In the genomic region with DNA sequence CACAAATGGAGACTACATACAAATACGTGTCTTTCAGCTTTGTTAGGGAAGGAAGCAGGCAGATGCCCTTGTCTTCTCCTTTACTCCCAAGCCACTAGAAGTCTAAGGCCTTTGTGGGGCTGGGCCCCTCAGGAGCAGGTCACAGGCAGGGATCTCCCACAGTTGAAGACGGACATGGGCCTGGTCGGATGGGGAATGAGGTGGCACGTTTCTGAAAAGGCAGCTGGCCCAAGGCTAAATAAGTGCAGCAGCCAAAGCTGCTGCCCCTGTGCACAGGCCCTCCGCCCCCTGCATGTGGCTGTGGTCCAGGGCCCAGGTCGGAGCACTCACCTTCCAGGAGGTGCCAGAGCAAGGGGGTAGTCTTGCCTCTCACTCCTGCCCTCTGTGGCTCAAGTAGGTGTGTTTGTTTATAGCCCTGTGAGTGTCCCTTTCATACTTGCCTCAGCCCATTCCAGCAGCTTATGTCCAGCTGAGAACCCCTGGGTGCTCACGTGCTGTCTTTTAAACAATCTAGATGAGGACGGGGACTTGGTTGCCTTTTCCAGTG, we compare ENCODE assay signal across 8 cellular contexts. TPM values are rescaled to one million over a fixed set of nuclear protein-coding genes. Genes with fewer than 3 reads are reported as not detected.
DNase-seq lines count a peak whose midpoint lies in the region; ATAC-seq, FAIRE-seq and TF ChIP-seq lines count a peak whose summit lies in the region.

No MANE protein-coding gene starts in this region.

- peak overlapping the region; percentile 51 for H3K27ac Mint-ChIP-seq in activated naive CD4-positive, alpha-beta T cell treated with anti-CD3 and anti-CD28 coated beads, Interleukin-2, amount 50 U/mL, for 24 hours
- peak overlapping the region; percentile 96 for H3K27ac Mint-ChIP-seq in type B pancreatic cell

- H3K4me2 ChIP-seq in K562 (ENCODE audit: insufficient read depth, low read length) (peak overlapping the region; percentile 87), mesenchymal stem cell (ENCODE audit: low read length, poor library complexity, severe bottlenecking) (peak overlapping the region; percentile 84)

- no peak overlapping the region for H4K8ac ChIP-seq in mesenchymal stem cell (ENCODE audit: low read length)

- peaks cover 13% of the 10 kb centered on the region for H3K79me1 ChIP-seq in mesenchymal stem cell (replicated peaks; ENCODE audit: low read length, poor library complexity, severe bottlenecking)

- H2BK5ac ChIP-seq in mesenchymal stem cell (ENCODE audit: low read depth, low read length, poor library complexity, severe bottlenecking): no peak overlapping the region

- no peaks in the 10 kb centered on the region for H3K27me3 Mint-ChIP-seq in activated naive CD4-positive, alpha-beta T cell treated with anti-CD3 and anti-CD28 coated beads, Interleukin-2, amount 50 U/mL, for 24 hours
- no peaks in the 10 kb centered on the region for H3K27me3 Mint-ChIP-seq in type B pancreatic cell

- H2AK5ac ChIP-seq in mesenchymal stem cell (ENCODE audit: low read length, severe bottlenecking): no peak overlapping the region

- H3K4me3 ChIP-seq in K562 (peak overlapping the region; percentile 100), mesenchymal stem cell (ENCODE audit: insufficient read depth in 1 of 2, low read depth in 1 of 2, low read length in 2 of 2) (peak overlapping the region; percentile 41 to 95)

- peak overlapping the region; percentile 93 for H3K4me3 Mint-ChIP-seq in activated naive CD4-positive, alpha-beta T cell treated with anti-CD3 and anti-CD28 coated beads, Interleukin-2, amount 50 U/mL, for 24 hours
- peak overlapping the region; percentile 95 for H3K4me3 Mint-ChIP-seq in type B pancreatic cell

- TF ChIP-seq POLR2A in K562 (conservative IDR thresholded peaks at IDR 0.05): peak; percentile 20; the same call in 1 of the 2 replicates

- peaks cover 30% of the 10 kb centered on the region for H4K20me1 ChIP-seq in K562 (replicated peaks; ENCODE audit: control insufficient read depth, insufficient read depth, low read length)

- H3K27me3 ChIP-seq in K562 (ENCODE audit: control insufficient read depth in 2 of 2, insufficient read depth in 2 of 2, low read length in 2 of 2) (no peaks in the 10 kb centered on the region), mesenchymal stem cell (ENCODE audit: control insufficient read depth in 1 of 2, insufficient read depth in 1 of 2, low read length in 2 of 2) (no peaks in the 10 kb centered on the region)

- no peak for FAIRE-seq in K562 (lab: Jason Lieb, UNC)

- no peak overlapping the region for H4K91ac ChIP-seq in mesenchymal stem cell (ENCODE audit: low read length)

- CTCF ChIA-PET in K562 (lab: Yijun Ruan, JAX; ENCODE audit: low intra/inter-chr PET ratio): interaction anchor here (0.7 kb wide), 2 partner anchors 60 to 184 kb away, joined by 3 to 5 read pairs; no protein-coding TSS in a partner anchor

- H3K27ac ChIP-seq in K562 (ENCODE audit: extremely low read depth, low read depth, low read length): peak overlapping the region; percentile 98; the same call in 2 of the 3 replicates
- no peak overlapping the region for H3K27ac ChIP-seq in mesenchymal stem cell (ENCODE audit: low read length, poor library complexity, severe bottlenecking)

- H3K36me3 Mint-ChIP-seq in activated naive CD4-positive, alpha-beta T cell treated with anti-CD3 and anti-CD28 coated beads, Interleukin-2, amount 50 U/mL, for 24 hours: peaks cover 5% of the 10 kb centered on the region
- peaks cover 16% of the 10 kb centered on the region for H3K36me3 Mint-ChIP-seq in type B pancreatic cell

- no peak for TF ChIP-seq EP300 in K562 (IDR thresholded peaks at IDR 0.05; ENCODE audit: low read length)

- H3K79me2 ChIP-seq in K562 (ENCODE audit: control insufficient read depth, insufficient read depth, low read length): peaks cover 65% of the 10 kb centered on the region

- H3K36me3 ChIP-seq in K562 (ENCODE audit: control insufficient read depth, insufficient read depth, low read length) (peaks cover 60% of the 10 kb centered on the region; the same call in 2 of the 3 replicates), mesenchymal stem cell (ENCODE audit: control insufficient read depth in 1 of 2, insufficient read depth in 2 of 2, low read depth in 1 of 2, low read length in 2 of 2) (peaks cover 49 to 57% of the 10 kb centered on the region in 2 experiments)

- H3K18ac ChIP-seq in mesenchymal stem cell (ENCODE audit: low read depth in 1 of 2, low read length in 2 of 2): peak overlapping the region in 1 of 2 experiments; percentile 21

- no peaks in the 10 kb centered on the region for H3K9me3 Mint-ChIP-seq in activated naive CD4-positive, alpha-beta T cell treated with anti-CD3 and anti-CD28 coated beads, Interleukin-2, amount 50 U/mL, for 24 hours
- H3K9me3 Mint-ChIP-seq in type B pancreatic cell: no peaks in the 10 kb centered on the region

- 70% methylated on average over 8 of the region's 8 CpGs for WGBS in K562 (ENCODE audit: insufficient coverage, low coverage, missing lambda C conversion rate)
- WGBS in mesenchymal stem cell: 80% methylated on average over 8 of the region's 8 CpGs

- peak overlapping the region in 1 of 2 experiments; percentile 96 for H3K14ac ChIP-seq in mesenchymal stem cell (ENCODE audit: low read length in 2 of 2)

- DNase-seq in activated naive CD4-positive, alpha-beta T cell (lab: John Stamatoyannopoulos, UW): no peak
- DNase-seq in K562 (ENCODE audit: extremely low read depth in 1 of 4, low spot score in 3 of 4): no peak
- peak; percentile 24 for DNase-seq in mesenchymal stem cell
- no peak for DNase-seq in type B pancreatic cell (ENCODE audit: extremely low spot score, unreplicated experiment)
- DNase-seq in NCI-H1930 (lab: John Stamatoyannopoulos, UW): no peak
- no peak for DNase-seq in GDM1 (lab: John Stamatoyannopoulos, UW)

- H2AFZ ChIP-seq in K562 (ENCODE audit: low read depth, low read length): no peak overlapping the region
- H2AFZ ChIP-seq in mesenchymal stem cell (ENCODE audit: low read depth, low read length): no peak overlapping the region

- no peak for TF ChIP-seq RAD21 in K562 (CRISPR knock-in tag; conservative IDR thresholded peaks at IDR 0.05 in 1 of 2, IDR thresholded peaks at IDR 0.05 in 1 of 2)

- no TSS peak for BruUV-seq in K562 (replicated peaks; lab: Mats Ljungman, UMichigan)

- H3K4me1 ChIP-seq in K562 (replicated peaks in 1 of 2; ENCODE audit: control insufficient read depth in 2 of 2, insufficient read depth in 2 of 2, low read length in 2 of 2) (peaks cover 37 to 65% of the 10 kb centered on the region in 2 experiments), mesenchymal stem cell (ENCODE audit: control insufficient read depth, insufficient read depth, low read depth, low read length) (peaks cover 58% of the 10 kb centered on the region)

- H3K9ac ChIP-seq in K562 (ENCODE audit: insufficient read depth in 1 of 2, low read depth in 2 of 2, low read length in 2 of 2) (peak overlapping the region; percentile 83 to 96), mesenchymal stem cell (ENCODE audit: low read length) (peak overlapping the region; percentile 96)

- intact Hi-C loops in K562 (cut with micrococcal nuclease): loop anchor here (5.0 kb wide), 2 partner anchors 35 to 200 kb away; partner anchors contain the start of genes HNRNPH1 and MRNIP

- in situ Hi-C loops in K562 (cut with MboI): no loop called here

- H3K4me1 Mint-ChIP-seq in activated naive CD4-positive, alpha-beta T cell treated with anti-CD3 and anti-CD28 coated beads, Interleukin-2, amount 50 U/mL, for 24 hours: peaks cover 59% of the 10 kb centered on the region
- H3K4me1 Mint-ChIP-seq in type B pancreatic cell (ENCODE audit: unreplicated experiment): peaks cover 29% of the 10 kb centered on the region

- ATAC-seq in K562 (no peak), GM19467 (IDR thresholded peaks at IDR 0.05; ENCODE audit: unreplicated experiment) (no peak)

- no peak overlapping the region for H2BK120ac ChIP-seq in mesenchymal stem cell (ENCODE audit: low read depth, low read length)

- POLR2A ChIA-PET in K562 (lab: Yijun Ruan, JAX): interaction anchor here (0.6 to 3.5 kb wide), 5 partner anchors 10 to 47 kb away, joined by 3 to 30 read pairs (median 5); no protein-coding TSS in a partner anchor

- peak overlapping the region in 1 of 2 experiments; percentile 51 for H3K23ac ChIP-seq in mesenchymal stem cell (ENCODE audit: low read length in 2 of 2)

- peaks cover 15% of the 10 kb centered on the region for H3K9me1 ChIP-seq in K562 (ENCODE audit: control insufficient read depth, insufficient read depth, low read length)

- H3K9me3 ChIP-seq in K562 (replicated peaks; ENCODE audit: control insufficient read depth, insufficient read depth, low read depth, low read length) (no peaks in the 10 kb centered on the region), mesenchymal stem cell (ENCODE audit: control insufficient read depth, low read length) (no peaks in the 10 kb centered on the region)

- H2BK15ac ChIP-seq in mesenchymal stem cell (ENCODE audit: low read depth, poor library complexity, severe bottlenecking): no peak overlapping the region

- H2BK12ac ChIP-seq in mesenchymal stem cell (ENCODE audit: low read length in 2 of 2): no peak overlapping the region

- TF ChIP-seq CTCF in K562 (IDR thresholded peaks at IDR 0.05 in 2 of 3, conservative IDR thresholded peaks at IDR 0.05 in 1 of 3; ENCODE audit: insufficient read depth in 2 of 3, low read depth in 1 of 3, low read length in 3 of 3): no peak
- TF ChIP-seq CTCF in type B pancreatic cell (conservative IDR thresholded peaks at IDR 0.05): no peak

- H3K4ac ChIP-seq in mesenchymal stem cell (ENCODE audit: low read depth in 1 of 2, low read length in 2 of 2): no peak overlapping the region

RNA-seq across cellular contexts. Expression of gene SQSTM1, which starts 1.8 kb away (rescaled TPM):
- 89.8 and 300 TPM in 2 replicates for total RNA-seq in K562 (2011; cell fraction: chromatin; rRNA removed; ENCODE audit: low replicate concordance)
- total RNA-seq in K562 (2011; cell fraction: nucleolus; rRNA removed): 389 and 414 TPM in 2 replicates
- 172 and 183 TPM in 2 replicates for total RNA-seq in K562 (2011; cell fraction: nucleoplasm; rRNA removed)
- total RNA-seq in K562 (2014; rRNA removed): 148 and 236 TPM in 2 replicates
- total RNA-seq in K562 (2014; rRNA removed; fragmentation: Illumina TruSeq; extraction: Trizol): 32.0 and 37.6 TPM in 2 replicates
- total RNA-seq in K562 (2015; rRNA removed; fragmentation: Illumina TruSeq; extraction: Trizol): 107 and 109 TPM in 2 replicates
- 148 and 151 TPM in 2 replicates for total RNA-seq in K562 (2021)
- 44.8 and 45.2 TPM in 2 replicates for polyA plus RNA-seq in K562 (2011; rRNA removed)
- 47.2 and 77.9 TPM in 2 replicates for polyA plus RNA-seq in K562 (2011; cell fraction: cytosol; rRNA removed)
- 132 and 257 TPM in 2 replicates for polyA plus RNA-seq in K562 (2011; cell fraction: nucleus; rRNA removed)
- 159 and 567 TPM in 2 replicates for polyA plus RNA-seq in K562 (2012)
- 75.0 and 79.8 TPM in 2 replicates for polyA plus RNA-seq in K562 (2014; fragmentation: Illumina TruSeq; extraction: Trizol)
- 1 to 10 TPM; 5.6 to 8.2 TPM for polyA plus RNA-seq in K562 (2014; fragmentation: Nextera tagmentation; extraction: Ambion mirVana)
- 64.0 and 70.7 TPM in 2 replicates for polyA plus RNA-seq in K562 (2014; rRNA removed)
- polyA minus RNA-seq in K562 (2011; rRNA and poly(A)+ RNA removed): 25.0 and 34.0 TPM in 2 replicates
- 82.1 and 107 TPM in 2 replicates for polyA minus RNA-seq in K562 (2011; cell fraction: cytosol; rRNA and poly(A)+ RNA removed)
- 184 and 191 TPM in 2 replicates for polyA minus RNA-seq in K562 (2011; cell fraction: nucleus; rRNA and poly(A)+ RNA removed)
- polyA plus RNA-seq in mesenchymal stem cell (2013, experiment 1 of 2): 544 TPM
- polyA plus RNA-seq in mesenchymal stem cell (2013, experiment 2 of 2): 553 TPM
- 133 and 191 TPM in 2 replicates for total RNA-seq in type B pancreatic cell (ENCODE audit: low replicate concordance)

RNA-seq across cellular contexts. Expression of gene MGAT4B, which starts 15.9 kb away (rescaled TPM):
- 133 and 442 TPM in 2 replicates for total RNA-seq in K562 (2011; cell fraction: chromatin; rRNA removed; ENCODE audit: low replicate concordance)
- total RNA-seq in K562 (2011; cell fraction: nucleolus; rRNA removed): 330 and 396 TPM in 2 replicates
- 200 and 206 TPM in 2 replicates for total RNA-seq in K562 (2011; cell fraction: nucleoplasm; rRNA removed)
- total RNA-seq in K562 (2014; rRNA removed) (75.4 and 97.9 TPM in 2 replicates), K562 (2014; rRNA removed; fragmentation: Illumina TruSeq; extraction: Trizol) (53.9 and 64.8 TPM in 2 replicates), K562 (2015; rRNA removed; fragmentation: Illumina TruSeq; extraction: Trizol) (62.2 and 64.4 TPM in 2 replicates), K562 (2021) (120 and 133 TPM in 2 replicates), type B pancreatic cell (ENCODE audit: low replicate concordance) (169 and 211 TPM in 2 replicates)
- polyA plus RNA-seq in K562 (2011; rRNA removed) (77.2 and 79.8 TPM in 2 replicates), K562 (2014; fragmentation: Illumina TruSeq; extraction: Trizol) (80.2 and 90.3 TPM in 2 replicates), K562 (2014; fragmentation: Nextera tagmentation; extraction: Ambion mirVana) (under 1 TPM; 0.34 to 0.37 TPM), K562 (2014; rRNA removed) (75.9 and 88.5 TPM in 2 replicates)
- polyA plus RNA-seq in K562 (2011; cell fraction: cytosol; rRNA removed): 88.2 and 150 TPM in 2 replicates
- polyA plus RNA-seq in K562 (2011; cell fraction: nucleus; rRNA removed): 249 and 384 TPM in 2 replicates
- polyA plus RNA-seq in K562 (2012): 107 and 152 TPM in 2 replicates
- polyA minus RNA-seq in K562 (2011; rRNA and poly(A)+ RNA removed): 44.9 and 70.3 TPM in 2 replicates
- polyA minus RNA-seq in K562 (2011; cell fraction: cytosol; rRNA and poly(A)+ RNA removed): 77.2 and 90.7 TPM in 2 replicates
- 113 and 122 TPM in 2 replicates for polyA minus RNA-seq in K562 (2011; cell fraction: nucleus; rRNA and poly(A)+ RNA removed)
- 182 TPM for polyA plus RNA-seq in mesenchymal stem cell (2013, experiment 1 of 2)
- polyA plus RNA-seq in mesenchymal stem cell (2013, experiment 2 of 2): 176 TPM

RNA-seq across cellular contexts. Expression of gene LTC4S, which starts 28.7 kb away (rescaled TPM):
- 0.90 TPM in 1 of 2 replicates, not detected in the other for total RNA-seq in K562 (2011; cell fraction: chromatin; rRNA removed; ENCODE audit: low replicate concordance)
- 0.83 and 1.1 TPM in 2 replicates for total RNA-seq in K562 (2011; cell fraction: nucleolus; rRNA removed)
- total RNA-seq in K562 (2011; cell fraction: nucleoplasm; rRNA removed): not detected in 2 replicates
- total RNA-seq in K562 (2014; rRNA removed) (0.77 TPM in 1 of 2 replicates, not detected in the other), K562 (2014; rRNA removed; fragmentation: Illumina TruSeq; extraction: Trizol) (not detected in 2 replicates), K562 (2015; rRNA removed; fragmentation: Illumina TruSeq; extraction: Trizol) (not detected in 2 replicates), K562 (2021) (0.51 and 0.75 TPM in 2 replicates), type B pancreatic cell (ENCODE audit: low replicate concordance) (4.0 and 6.5 TPM in 2 replicates)
- polyA plus RNA-seq in K562 (2011; rRNA removed) (not detected in 2 replicates), K562 (2014; fragmentation: Illumina TruSeq; extraction: Trizol) (not detected in 2 replicates), K562 (2014; fragmentation: Nextera tagmentation; extraction: Ambion mirVana) (not detected), K562 (2014; rRNA removed) (0.17 TPM in 1 of 2 replicates, not detected in the other)
- polyA plus RNA-seq in K562 (2011; cell fraction: cytosol; rRNA removed): not detected in 2 replicates
- polyA plus RNA-seq in K562 (2011; cell fraction: nucleus; rRNA removed): 0.65 and 0.75 TPM in 2 replicates
- polyA plus RNA-seq in K562 (2012): 0.47 TPM in 1 of 2 replicates, not detected in the other
- polyA minus RNA-seq in K562 (2011; rRNA and poly(A)+ RNA removed): not detected in 2 replicates
- polyA minus RNA-seq in K562 (2011; cell fraction: cytosol; rRNA and poly(A)+ RNA removed): not detected in 2 replicates
- not detected in 2 replicates for polyA minus RNA-seq in K562 (2011; cell fraction: nucleus; rRNA and poly(A)+ RNA removed)
- 0.22 TPM for polyA plus RNA-seq in mesenchymal stem cell (2013, experiment 1 of 2)
- 0.29 TPM for polyA plus RNA-seq in mesenchymal stem cell (2013, experiment 2 of 2)

RNA-seq across cellular contexts. Expression of gene MRNIP, which starts 36.1 kb away (rescaled TPM):
- 168 and 262 TPM in 2 replicates for total RNA-seq in K562 (2011; cell fraction: chromatin; rRNA removed; ENCODE audit: low replicate concordance)
- 113 and 114 TPM in 2 replicates for total RNA-seq in K562 (2011; cell fraction: nucleolus; rRNA removed)
- 118 and 124 TPM in 2 replicates for total RNA-seq in K562 (2011; cell fraction: nucleoplasm; rRNA removed)
- total RNA-seq in K562 (2014; rRNA removed) (16.8 and 22.7 TPM in 2 replicates), K562 (2014; rRNA removed; fragmentation: Illumina TruSeq; extraction: Trizol) (7.2 and 9.7 TPM in 2 replicates), K562 (2015; rRNA removed; fragmentation: Illumina TruSeq; extraction: Trizol) (10.4 and 12.2 TPM in 2 replicates), K562 (2021) (18.4 and 20.7 TPM in 2 replicates), type B pancreatic cell (ENCODE audit: low replicate concordance) (31.1 and 47.6 TPM in 2 replicates)
- polyA plus RNA-seq in K562 (2011; rRNA removed) (25.6 and 35.4 TPM in 2 replicates), K562 (2014; fragmentation: Illumina TruSeq; extraction: Trizol) (18.0 and 18.5 TPM in 2 replicates), K562 (2014; fragmentation: Nextera tagmentation; extraction: Ambion mirVana) (1 to 10 TPM; 3.6 to 6.2 TPM), K562 (2014; rRNA removed) (39.0 and 42.7 TPM in 2 replicates)
- polyA plus RNA-seq in K562 (2011; cell fraction: cytosol; rRNA removed): 18.4 and 20.1 TPM in 2 replicates
- polyA plus RNA-seq in K562 (2011; cell fraction: nucleus; rRNA removed): 148 and 191 TPM in 2 replicates
- polyA plus RNA-seq in K562 (2012): 18.9 and 21.4 TPM in 2 replicates
- polyA minus RNA-seq in K562 (2011; rRNA and poly(A)+ RNA removed): 8.8 and 10.6 TPM in 2 replicates
- polyA minus RNA-seq in K562 (2011; cell fraction: cytosol; rRNA and poly(A)+ RNA removed): 5.3 and 8.0 TPM in 2 replicates
- polyA minus RNA-seq in K562 (2011; cell fraction: nucleus; rRNA and poly(A)+ RNA removed): 21.1 and 26.9 TPM in 2 replicates
- polyA plus RNA-seq in mesenchymal stem cell (2013, experiment 1 of 2): 9.7 TPM
- 10.7 TPM for polyA plus RNA-seq in mesenchymal stem cell (2013, experiment 2 of 2)
